8 cellular contexts compared by ENCODE assay signal in the genomic region with DNA sequence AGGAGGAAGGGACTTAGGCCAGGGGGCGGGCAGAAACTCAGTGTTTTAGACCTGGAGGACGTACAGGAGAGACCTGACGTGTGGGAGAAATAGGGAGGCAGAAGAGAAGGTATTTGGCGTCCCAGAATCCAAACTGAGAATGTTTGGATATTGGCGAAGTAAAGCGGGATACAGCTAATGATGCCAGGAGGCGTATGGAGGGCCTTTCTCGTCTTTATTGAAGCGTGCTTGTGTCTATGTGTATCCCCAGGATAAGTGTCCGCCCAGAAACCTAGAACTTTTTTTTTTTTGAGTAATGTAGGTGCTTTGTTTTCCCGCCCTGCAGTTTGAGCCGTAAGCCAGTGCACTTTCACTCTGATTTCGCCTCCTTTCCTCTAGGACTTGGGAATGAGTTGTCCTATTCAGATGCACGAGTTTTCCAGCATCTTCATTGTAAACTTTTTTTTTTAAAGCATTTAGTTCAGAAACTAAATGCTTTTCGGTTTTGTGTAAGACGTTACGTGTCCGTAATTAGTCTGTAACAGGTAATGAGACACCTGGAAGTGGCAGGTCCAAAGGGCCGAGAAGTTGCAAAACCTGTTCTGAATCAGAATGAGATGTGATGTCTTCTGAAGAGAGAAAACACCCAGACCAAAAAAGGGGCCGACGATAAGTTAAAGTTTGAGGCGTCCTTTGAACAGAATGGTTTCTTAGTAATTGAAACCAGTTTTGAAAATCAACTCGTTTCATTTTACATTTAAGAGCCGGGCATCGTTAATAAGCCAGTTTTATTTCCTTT. TPM values are rescaled to one million over a fixed set of nuclear protein-coding genes. Genes with fewer than 3 reads are reported as not detected.
DNase-seq lines count a peak whose midpoint lies in the region; ATAC-seq and TF ChIP-seq lines count a peak whose summit lies in the region.

No MANE protein-coding gene starts in this region.

- intact Hi-C loops in Right ventricle myocardium inferior (cut with DNase I) (loop anchor here (10.0 kb wide), 1 partner anchor 315 kb away; no protein-coding TSS in a partner anchor), cardiac septum (cut with DNase I) (loop anchor here (1.0 to 10.0 kb wide), 2 partner anchors 9 to 1455 kb away; partner anchors contain the start of genes NSUN6 and TRDMT1)

- no peak for TF ChIP-seq CTCF in HFFc6 (IDR thresholded peaks at IDR 0.05)
- TF ChIP-seq CTCF in hepatocyte (IDR thresholded peaks at IDR 0.05; ENCODE audit: poor library complexity), result no peak
- TF ChIP-seq CTCF in retinal pigment epithelial cell (conservative IDR thresholded peaks at IDR 0.05; ENCODE audit: low read depth, low read length), result no peak

- peaks cover 47% of the 10 kb centered on the region for H4K20me1 ChIP-seq in hepatocyte (ENCODE audit: insufficient read depth, poor library complexity, severe bottlenecking)

- DNase-seq in Right ventricle myocardium inferior (ENCODE audit: missing footprints) (no peak), cardiac septum (ENCODE audit: low spot score) (no peak), HFFc6 (peak; percentile 23), NAMALWA (ENCODE audit: low spot score) (peak; percentile 66), hepatocyte (ENCODE audit: low spot score) (peak; percentile 67), retinal pigment epithelial cell (ENCODE audit: low read depth) (no peak)
- DNase-seq in activated naive CD4-positive, alpha-beta T cell treated with anti-CD3 and anti-CD28 coated beads, Interleukin-2, amount 50 U/mL, for 72 hours (ENCODE audit: low spot score in 2 of 2), result peak in 1 of 2 donors; percentile 9
- no peak for DNase-seq in activated effector memory CD4-positive, alpha-beta T cell treated with Interleukin-2 at 50 U/mL for 16 hours

- peaks cover 6% of the 10 kb centered on the region; the same call in 1 of the 2 replicates for H3K27me3 Mint-ChIP-seq in HFFc6 (ENCODE audit: insufficient read depth)

- H3K4me1 ChIP-seq in hepatocyte (ENCODE audit: insufficient read depth), result peaks cover 9% of the 10 kb centered on the region

- no peaks in the 10 kb centered on the region for H3K36me3 ChIP-seq in hepatocyte (replicated peaks; ENCODE audit: insufficient read depth, low read depth)

- H3K9me2 ChIP-seq in hepatocyte (replicated peaks; ENCODE audit: insufficient read depth), result no peaks in the 10 kb centered on the region

- no peaks in the 10 kb centered on the region for H3K9me3 Mint-ChIP-seq in HFFc6
- no peaks in the 10 kb centered on the region for H3K9me3 Mint-ChIP-seq in activated naive CD4-positive, alpha-beta T cell treated with anti-CD3 and anti-CD28 coated beads, Interleukin-2, amount 50 U/mL, for 72 hours

- 2% methylated on average over 25 of the region's 25 CpGs for WGBS in hepatocyte (ENCODE audit: low lambda C conversion rate, missing lambda C conversion rate)

- H3K4me3 Mint-ChIP-seq in HFFc6, result peak overlapping the region; percentile 100

- H3K36me3 Mint-ChIP-seq in HFFc6 (ENCODE audit: low read depth), result peaks cover 15% of the 10 kb centered on the region
- peaks cover 19 to 28% of the 10 kb centered on the region in 2 donors for H3K36me3 Mint-ChIP-seq in activated naive CD4-positive, alpha-beta T cell treated with anti-CD3 and anti-CD28 coated beads, Interleukin-2, amount 50 U/mL, for 72 hours

- H3K27ac ChIP-seq in hepatocyte, result peak overlapping the region; percentile 99

- ATAC-seq in Right ventricle myocardium inferior, result peak; percentile 0
- peak; percentile 15 to 46 for ATAC-seq in activated naive CD4-positive, alpha-beta T cell treated with anti-CD3 and anti-CD28 coated beads, Interleukin-2, amount 50 U/mL, for 72 hours

- H2AFZ ChIP-seq in hepatocyte, result peak overlapping the region; percentile 31

- H3K4me1 Mint-ChIP-seq in HFFc6 (ENCODE audit: low read depth), result peaks cover 34% of the 10 kb centered on the region

- peak overlapping the region; percentile 82 for H3K4me3 ChIP-seq in hepatocyte
- peak overlapping the region; percentile 80 for H3K4me3 ChIP-seq in retinal pigment epithelial cell (ENCODE audit: low read length)

- no peaks in the 10 kb centered on the region for H3K27me3 ChIP-seq in hepatocyte

- H3K4me2 ChIP-seq in hepatocyte, result peak overlapping the region; percentile 79

- no peaks in the 10 kb centered on the region for H3K9me3 ChIP-seq in hepatocyte (ENCODE audit: low read depth)

- H3K27ac Mint-ChIP-seq in HFFc6, result peak overlapping the region; percentile 100
- peak overlapping the region; percentile 96 to 97 for H3K27ac Mint-ChIP-seq in activated naive CD4-positive, alpha-beta T cell treated with anti-CD3 and anti-CD28 coated beads, Interleukin-2, amount 50 U/mL, for 72 hours

- H3K79me2 ChIP-seq in hepatocyte, result peaks cover 56% of the 10 kb centered on the region

RNA-seq across cellular contexts. Expression of gene ARL5B, which starts 0.7 kb away (rescaled TPM):
- 6.2 TPM for total RNA-seq in Right ventricle myocardium inferior
- 7.1 TPM for total RNA-seq in cardiac septum
- 1 to 10 TPM; 6.9 to 9.0 (median 8.7) TPM for total RNA-seq in HFFc6 (2021; fragmentation: NEBNext Ultra II Directional; extraction: Animal tissue kit (Norgen Biotek cat#: 25700))
- 10 to 100 TPM; 13.3 to 19.2 TPM for total RNA-seq in activated naive CD4-positive, alpha-beta T cell treated with anti-CD3 and anti-CD28 coated beads, Interleukin-2, amount 50 U/mL, for 72 hours
- total RNA-seq in hepatocyte, result 90.5 and 95.2 TPM in 2 replicates
- 20.5 and 21.5 TPM in 2 replicates for polyA plus RNA-seq in hepatocyte

RNA-seq across cellular contexts. Expression of gene NSUN6, which starts 8.6 kb away (rescaled TPM):
- total RNA-seq in Right ventricle myocardium inferior, result 8.1 TPM
- 8.7 TPM for total RNA-seq in cardiac septum
- total RNA-seq in HFFc6 (2021; fragmentation: NEBNext Ultra II Directional; extraction: Animal tissue kit (Norgen Biotek cat#: 25700)), result 1 to 10 TPM; 3.7 to 6.0 (median 5.3) TPM
- total RNA-seq in activated naive CD4-positive, alpha-beta T cell treated with anti-CD3 and anti-CD28 coated beads, Interleukin-2, amount 50 U/mL, for 72 hours, result 10 to 100 TPM; 18.2 to 19.2 TPM
- 14.6 and 18.9 TPM in 2 replicates for total RNA-seq in hepatocyte
- 12.2 and 12.3 TPM in 2 replicates for polyA plus RNA-seq in hepatocyte

Comparison
In these comparisons a context has a peak if more than half of its experiments do, and no peak if none do; other contexts are left out.
1. DNase-seq: peak in HFFc6 (single experiment), NAMALWA (single experiment) and hepatocyte (single experiment); none in Right ventricle myocardium inferior (single experiment), cardiac septum (single experiment), retinal pigment epithelial cell (single experiment) and activated effector memory CD4-positive, alpha-beta T cell treated with Interleukin-2 at 50 U/mL for 16 hours (single experiment).